11 cellular contexts compared by ENCODE assay signal in genomic region chr2:210263841-210264240, GRCh38. TPM values are rescaled to one million over a fixed set of nuclear protein-coding genes. Genes with fewer than 3 reads are reported as not detected.
"Had no signal": no experiment of that assay in that cellular context is flagged by ENCODE, and none has a peak within 500 bp of the region (broad histone marks: within the 10 kb centered on the region; RNA-seq: fewer than 3 reads in every experiment).

No MANE protein-coding gene starts in this region.

- H3K4me1 Mint-ChIP-seq: IgD-negative memory B cell had no signal

- H3K4me3 Mint-ChIP-seq: HFFc6, IgD-negative memory B cell had no signal

- H3K4me1 ChIP-seq: HAP-1 had no signal

- H3K27ac ChIP-seq: GM23248, HL-60 had no signal

- H3K9me3 ChIP-seq: HAP-1 had no signal

- H3K36me3 Mint-ChIP-seq: IgD-negative memory B cell had no signal

- H2AFZ ChIP-seq: GM23248 had no signal

- H3K27ac Mint-ChIP-seq: HFFc6, IgD-negative memory B cell had no signal

- DNase-seq: GM23248, GOT3, H7, HFFc6 had no signal

- H3K4me3 ChIP-seq: GM23248, HAP-1 had no signal

- H3K36me3 ChIP-seq: HAP-1 had no signal

- H3K9ac ChIP-seq: GM23248 had no signal

- ATAC-seq: HCT116, HepG2 had no signal

RNA-seq across cellular contexts. Expression of gene ACADL, which starts 38.6 kb away (rescaled TPM):
- total RNA-seq: GM23248, H7, HepG2, HFFc6, HT1080 had no signal
- polyA plus RNA-seq: GM23248, HepG2, IgD-negative memory B cell had no signal

RNA-seq across cellular contexts. Expression of gene MYL1, which starts 51.1 kb away (rescaled TPM):
- total RNA-seq: GM23248, H4, H7, HepG2, HFFc6, HT1080 had no signal
- polyA plus RNA-seq: GM23248, HepG2, IgD-negative memory B cell had no signal
